ENCODE assay signal across 2 cellular contexts in the genomic region with DNA sequence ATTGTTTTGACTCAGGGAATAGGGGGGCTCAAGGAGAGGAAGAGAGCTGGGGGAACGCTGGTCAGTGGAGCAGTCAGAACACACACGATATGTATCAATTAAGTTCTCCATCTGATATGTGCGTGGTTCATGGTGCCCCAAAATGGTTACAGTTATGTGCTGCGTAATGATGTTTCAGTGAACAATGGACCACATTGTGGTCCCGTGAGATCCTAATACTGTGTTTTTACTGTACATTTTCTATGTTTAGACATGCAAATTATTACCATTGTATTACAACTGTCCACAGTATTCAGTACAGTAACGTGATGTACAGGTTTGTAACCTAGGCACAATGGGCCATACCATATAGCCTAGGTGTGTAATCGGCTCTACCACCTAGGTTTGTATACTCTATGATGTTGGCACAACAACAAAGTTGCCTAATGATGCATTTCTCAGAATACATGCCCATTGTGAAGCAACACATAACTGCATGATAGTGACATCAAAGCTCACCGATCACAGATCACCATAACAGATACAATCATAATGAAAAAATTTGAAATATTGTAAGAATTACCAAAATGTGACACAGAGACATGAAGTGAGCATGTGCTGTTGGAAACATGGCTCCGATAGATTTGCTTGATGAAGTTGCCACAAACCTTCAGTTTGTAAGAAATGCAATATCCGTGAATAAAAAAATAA.
TF ChIP-seq lines count a peak whose summit lies in the region.

No MANE protein-coding gene starts in this region.

TF ChIP-seq in GM12891, 5 proteins besides CTCF, POLR2A, EP300 and RAD21:
- TF ChIP-seq POU2F2 (IDR thresholded peaks at IDR 0.05; ENCODE audit: low read depth, low read length) (no peak), TAF1 (IDR thresholded peaks at IDR 0.05; ENCODE audit: low read depth, low read length) (no peak), POLR2AphosphoS5 (IDR thresholded peaks at IDR 0.05; ENCODE audit: low read depth, low read length) (no peak), SPI1 (IDR thresholded peaks at IDR 0.05; ENCODE audit: low read depth, low read length) (no peak), PAX5 (IDR thresholded peaks at IDR 0.05; ENCODE audit: insufficient read depth, low read length, severe bottlenecking) (no peak)

TF ChIP-seq in H1, 55 proteins besides CTCF, POLR2A, EP300 and RAD21:
- TF ChIP-seq, protein P1, sequence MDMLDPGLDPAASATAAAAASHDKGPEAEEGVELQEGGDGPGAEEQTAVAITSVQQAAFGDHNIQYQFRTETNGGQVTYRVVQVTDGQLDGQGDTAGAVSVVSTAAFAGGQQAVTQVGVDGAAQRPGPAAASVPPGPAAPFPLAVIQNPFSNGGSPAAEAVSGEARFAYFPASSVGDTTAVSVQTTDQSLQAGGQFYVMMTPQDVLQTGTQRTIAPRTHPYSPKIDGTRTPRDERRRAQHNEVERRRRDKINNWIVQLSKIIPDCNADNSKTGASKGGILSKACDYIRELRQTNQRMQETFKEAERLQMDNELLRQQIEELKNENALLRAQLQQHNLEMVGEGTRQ (IDR thresholded peaks at IDR 0.05; ENCODE audit: low read length), result no peak
- TF ChIP-seq SAP30 (IDR thresholded peaks at IDR 0.05; ENCODE audit: insufficient read depth, insufficient replicate concordance, low read length) (no peak), RNF2 (IDR thresholded peaks at IDR 0.05; ENCODE audit: borderline replicate concordance, low read depth, low read length, missing control alignments, poor library complexity, severe bottlenecking) (no peak), TAF1 (IDR thresholded peaks at IDR 0.05; ENCODE audit: low read depth, low read length) (no peak), CBX8 (IDR thresholded peaks at IDR 0.05; ENCODE audit: borderline replicate concordance, low read depth, low read length) (no peak), NANOG (IDR thresholded peaks at IDR 0.05; ENCODE audit: insufficient read depth, low read depth, low read length, poor library complexity, severe bottlenecking) (no peak), ZNF274 (IDR thresholded peaks at IDR 0.05; ENCODE audit: borderline replicate concordance, extremely low read depth, low read length) (no peak), CHD2 (IDR thresholded peaks at IDR 0.05; ENCODE audit: low read length) (no peak), YY1 (IDR thresholded peaks at IDR 0.05; ENCODE audit: low read depth, low read length) (no peak), GTF2F1 (IDR thresholded peaks at IDR 0.05; ENCODE audit: borderline replicate concordance, low read depth, low read length) (no peak), SIRT6 (IDR thresholded peaks at IDR 0.05; ENCODE audit: low read length) (no peak), MAFK (IDR thresholded peaks at IDR 0.05; ENCODE audit: low read depth, low read length) (no peak)
- TF ChIP-seq, protein P2, sequence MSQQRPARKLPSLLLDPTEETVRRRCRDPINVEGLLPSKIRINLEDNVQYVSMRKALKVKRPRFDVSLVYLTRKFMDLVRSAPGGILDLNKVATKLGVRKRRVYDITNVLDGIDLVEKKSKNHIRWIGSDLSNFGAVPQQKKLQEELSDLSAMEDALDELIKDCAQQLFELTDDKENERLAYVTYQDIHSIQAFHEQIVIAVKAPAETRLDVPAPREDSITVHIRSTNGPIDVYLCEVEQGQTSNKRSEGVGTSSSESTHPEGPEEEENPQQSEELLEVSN (IDR thresholded peaks at IDR 0.05), result no peak
